Comparison of ENCODE assay signal across 9 cellular contexts in the genomic region with DNA sequence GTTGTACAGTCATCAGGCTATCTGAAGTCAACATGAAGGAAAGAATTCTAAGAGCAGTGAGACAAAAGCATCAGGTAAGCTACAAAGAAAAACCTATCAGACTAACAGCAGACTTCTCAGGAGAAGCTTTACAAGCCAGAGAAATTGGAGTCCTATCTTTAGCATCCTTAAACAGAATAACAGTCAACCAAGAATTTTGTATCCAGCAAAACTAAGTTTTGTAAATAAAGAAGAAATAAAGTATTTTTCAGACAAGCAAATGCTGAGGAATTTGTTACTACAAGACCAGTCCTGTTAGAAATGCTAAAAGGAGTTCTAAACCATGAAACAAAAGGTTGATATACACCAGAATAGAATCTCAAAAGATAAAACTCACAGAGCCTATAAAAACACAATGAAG.
"Had no signal": no experiment of that assay in that cellular context is flagged by ENCODE, and none has a peak within 500 bp of the region (broad histone marks: within the 10 kb centered on the region; RNA-seq: fewer than 3 reads in every experiment).

No MANE protein-coding gene starts in this region.

- H3K27me3 Mint-ChIP-seq: IgD-negative memory B cell had no signal

- H3K36me3 Mint-ChIP-seq: IgD-negative memory B cell had no signal

- H3K27ac Mint-ChIP-seq: IgD-negative memory B cell had no signal

- H3K27ac ChIP-seq: HL-60, KMS-11 had no signal

- FAIRE-seq: HepG2, HTR-8/SVneo, K562 had no signal

- DNase-seq: IMR-90, KBM-7, KG1 had no signal

- ATAC-seq: HepG2, K562 had no signal

- H3K9ac ChIP-seq: KMS-11 had no signal

- H3K4me3 ChIP-seq: K562 had no signal
